Comparison of ENCODE assay signal across 23 cellular contexts in the genomic region with DNA sequence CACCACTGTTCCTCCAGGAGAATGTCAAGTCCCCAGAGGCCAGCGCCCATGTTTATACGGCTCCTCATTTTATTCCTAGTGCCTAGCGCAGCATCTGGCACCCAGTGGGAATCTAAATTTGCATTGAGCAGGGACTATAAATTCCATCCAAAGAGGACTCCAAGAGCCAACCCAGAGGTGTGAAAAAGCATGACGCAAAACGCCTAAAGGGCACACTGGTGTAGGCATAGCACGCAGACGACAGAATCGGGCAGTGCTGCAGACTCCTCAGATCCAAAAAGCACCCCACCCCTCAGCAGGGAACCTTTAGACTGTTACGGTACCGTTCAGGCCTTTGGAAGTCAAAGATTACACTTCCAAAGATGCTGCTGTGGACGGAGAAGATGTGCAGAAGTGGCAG. TPM values are rescaled to one million over a fixed set of nuclear protein-coding genes. Genes with fewer than 3 reads are reported as not detected.
"Had no signal": no experiment of that assay in that cellular context is flagged by ENCODE, and none has a peak within 500 bp of the region (broad histone marks: within the 10 kb centered on the region; RNA-seq: fewer than 3 reads in every experiment).

No MANE protein-coding gene starts in this region.

- H3K27me3 ChIP-seq: breast epithelium, Peyer's patch had no signal

- H3K27ac ChIP-seq: breast epithelium, Peyer's patch, RWPE1 had no signal

- H3K4me1 ChIP-seq: breast epithelium, Peyer's patch had no signal

- H3K36me3 ChIP-seq: breast epithelium, MG63, Peyer's patch had no signal

- DNase-seq: activated CD4-positive, alpha-beta T cell treated with anti-CD3 and anti-CD28 coated beads for 48 hours; activated CD4-positive, alpha-beta T cell treated with anti-CD3 and anti-CD28 coated beads, Interleukin-2, amount 50 U/mL, for 4 hours; activated CD4-positive, CD25-positive, alpha-beta regulatory T cell treated with anti-CD3 and anti-CD28 coated beads, Interleukin-2, amount 50 U/mL, for 72 hours; activated CD8-positive, alpha-beta memory T cell treated with anti-CD3 and anti-CD28 coated beads, Interleukin-2, amount 50 U/mL, for 48 hours; activated CD8-positive, alpha-beta T cell treated with anti-CD3 and anti-CD28 coated beads, Interleukin-2, amount 10 ng/mL, durations not matched to agents 7 days and 5 days; activated effector memory CD4-positive, alpha-beta T cell treated with Interleukin-2 at 50 U/mL for 16 hours; activated naive CD4-positive, alpha-beta T cell; activated T-cell treated with anti-CD3 and anti-CD28 coated beads, Interleukin-2, amount 50 U/mL, for 1 hour; caudate nucleus; MG63; NCI-H1105; NCI-H1436; NCI-H1694 treated with DMSO at 0.1 percent for 48 hours; NCI-H2081; NCI-H226; NCI-H510A; SHP77 treated with DMSO at 0.1 percent for 48 hours; T-helper 17 cell; T-helper 9 cell had no signal

- H3K9me3 ChIP-seq: breast epithelium, MG63, Peyer's patch had no signal

- ATAC-seq: activated CD8-positive, alpha-beta T cell treated with anti-CD3 and anti-CD28 coated beads, Interleukin-2, amount 10 ng/mL, durations not matched to agents 7 days and 5 days; T-helper 17 cell; WTC11 had no signal

- H3K4me3 ChIP-seq: breast epithelium, MG63, Peyer's patch had no signal

RNA-seq across cellular contexts. Expression of a gene that starts 19.5 kb away (rescaled TPM):
- total RNA-seq: activated CD8-positive, alpha-beta T cell treated with anti-CD3 and anti-CD28 coated beads, Interleukin-2, amount 10 ng/mL, durations not matched to agents 7 days and 5 days; breast epithelium; T-helper 17 cell had no signal
